In the genomic region with DNA sequence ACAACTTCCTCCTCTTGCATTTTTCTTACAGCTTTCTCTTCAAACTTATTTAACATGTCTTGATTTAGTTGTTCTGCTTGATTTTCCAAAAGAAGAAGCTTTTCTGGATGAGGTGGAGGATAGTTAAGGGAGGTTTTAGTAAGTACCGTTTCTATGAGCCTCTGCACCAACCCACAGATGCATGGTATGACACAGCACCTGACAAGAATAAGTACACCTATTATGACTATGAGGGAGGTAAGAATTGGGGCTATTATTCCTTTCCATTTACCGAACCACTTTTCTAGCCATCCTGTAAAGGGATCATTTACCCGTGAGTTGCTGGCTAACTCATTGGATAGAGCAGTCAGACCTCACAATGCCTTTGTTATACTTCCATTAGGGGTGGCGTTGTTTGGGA, we compare ENCODE assay signal across 14 cellular contexts. TPM values are rescaled to one million over a fixed set of nuclear protein-coding genes. Genes with fewer than 3 reads are reported as not detected.
DNase-seq lines count a peak whose midpoint lies in the region; ATAC-seq, FAIRE-seq and TF ChIP-seq lines count a peak whose summit lies in the region.
"Had no signal": no experiment of that assay in that cellular context is flagged by ENCODE, and none has a peak within 500 bp of the region (broad histone marks: within the 10 kb centered on the region; RNA-seq: fewer than 3 reads in every experiment).

No MANE protein-coding gene starts in this region.

- no peak overlapping the region for H2AK5ac ChIP-seq in H1 (ENCODE audit: low read depth, low read length)

- DNase-seq in activated naive CD4-positive, alpha-beta T cell treated with Interleukin-2 at 50 U/mL for 16 hours: peak; percentile 58
- DNase-seq in activated naive CD4-positive, alpha-beta T cell (lab: John Stamatoyannopoulos, UW): no peak
- peak; percentile 42 for DNase-seq in T-helper 2 cell treated with Interferon-gamma antibody and Interleukin-4, amounts not matched to agents 5 μg/mL and 100 μg/mL, for 36 hours (ENCODE audit: low spot score)
- DNase-seq in H1 (ENCODE audit: low read depth in 1 of 2, low spot score in 2 of 2): no peak
- DNase-seq in stimulated activated naive B cell treated with anti-CD40 and anti-IgM and Interleukin-4, amounts not matched to agents 10 μg/mL and 1 μg/mL and 100 μg/mL, for 72 hours: no peak
- DNase-seq in osteoblast (ENCODE audit: insufficient read length, low spot score, missing footprints): no peak
- DNase-seq in Right ventricle myocardium superior: no peak
- DNase-seq: CD8-positive, alpha-beta memory T cell; H9; left cardiac atrium; NCI-H2081 treated with DMSO at 0.1 percent for 48 hours; NCI-H774; pancreas had no signal

- H3K36me3 ChIP-seq in H1 (ENCODE audit: control insufficient read depth in 2 of 4, insufficient read depth in 4 of 4, low read length in 3 of 4): peaks cover 0 to 8% (median 0%) of the 10 kb centered on the region in 4 experiments; a peak in 1 of 8 replicates
- no peaks in the 10 kb centered on the region for H3K36me3 ChIP-seq in osteoblast (ENCODE audit: insufficient read depth, low read length)
- H3K36me3 ChIP-seq: pancreas had no signal

- H3K27ac Mint-ChIP-seq in T-helper 2 cell treated with Interferon-gamma antibody and Interleukin-4, amounts not matched to agents 5 μg/mL and 100 μg/mL, for 36 hours: peak overlapping the region; percentile 99
- H3K27ac Mint-ChIP-seq in stimulated activated naive B cell treated with anti-CD40 and anti-IgM and Interleukin-4, amounts not matched to agents 10 μg/mL and 1 μg/mL and 100 μg/mL, for 72 hours: peak overlapping the region; percentile 11
- H3K27ac Mint-ChIP-seq: H9 had no signal

- H2BK20ac ChIP-seq in H1 (ENCODE audit: low read length): 0 out of 2 replicates have a peak overlapping the region, but pooled peaks have one; percentile 40

- H3K9me3 Mint-ChIP-seq in T-helper 2 cell treated with Interferon-gamma antibody and Interleukin-4, amounts not matched to agents 5 μg/mL and 100 μg/mL, for 36 hours: peaks cover 19% of the 10 kb centered on the region
- H3K9me3 Mint-ChIP-seq in stimulated activated naive B cell treated with anti-CD40 and anti-IgM and Interleukin-4, amounts not matched to agents 10 μg/mL and 1 μg/mL and 100 μg/mL, for 72 hours: peaks cover 5% of the 10 kb centered on the region in 2 donors
- H3K9me3 Mint-ChIP-seq: CD8-positive, alpha-beta memory T cell had no signal

- no peak for TF ChIP-seq POLR2A in H1 (IDR thresholded peaks at IDR 0.05; ENCODE audit: control extremely low read depth in 1 of 2, low read depth in 2 of 2, low read length in 2 of 2)

- ATAC-seq in stimulated activated naive B cell treated with anti-CD40 and anti-IgM and Interleukin-4, amounts not matched to agents 10 μg/mL and 1 μg/mL and 100 μg/mL, for 72 hours (replicated peaks): no peak
- ATAC-seq in Right ventricle myocardium superior (ENCODE audit: poor library complexity) (no peak), GM21786 (IDR thresholded peaks at IDR 0.05; ENCODE audit: unreplicated experiment) (no peak)
- ATAC-seq: left cardiac atrium, pancreas had no signal

- H4K91ac ChIP-seq in H1 (replicated peaks; ENCODE audit: insufficient read length, low read length): no peak overlapping the region

- no peak overlapping the region for H3K9ac ChIP-seq in H1 (replicated peaks in 1 of 4; ENCODE audit: extremely low read depth in 1 of 4, low read depth in 3 of 4, low read length in 3 of 4)

- H3K9me3 ChIP-seq in H1 (ENCODE audit: insufficient read depth in 2 of 2, low read depth in 1 of 2, low read length in 1 of 2) (no peaks in the 10 kb centered on the region), osteoblast (ENCODE audit: low read depth, low read length) (no peaks in the 10 kb centered on the region)
- H3K9me3 ChIP-seq: pancreas had no signal

- no peaks in the 10 kb centered on the region for H3K79me1 ChIP-seq in H1 (ENCODE audit: low read depth, low read length)

- POLR2A ChIA-PET in H1 (lab: Charles Lee; ENCODE audit: partially characterized antibody): interaction anchor here (1.6 kb wide), 1 partner anchor 9 kb away, joined by 3 read pairs; no protein-coding TSS in a partner anchor

- no peak for TF ChIP-seq RAD21 in H1 (IDR thresholded peaks at IDR 0.05 in 1 of 2, conservative IDR thresholded peaks at IDR 0.05 in 1 of 2; ENCODE audit: low read depth in 2 of 2, low read length in 2 of 2)

- no peak overlapping the region for H3K4me3 Mint-ChIP-seq in T-helper 2 cell treated with Interferon-gamma antibody and Interleukin-4, amounts not matched to agents 5 μg/mL and 100 μg/mL, for 36 hours
- H3K4me3 Mint-ChIP-seq in stimulated activated naive B cell treated with anti-CD40 and anti-IgM and Interleukin-4, amounts not matched to agents 10 μg/mL and 1 μg/mL and 100 μg/mL, for 72 hours: no peak overlapping the region
- H3K4me3 Mint-ChIP-seq: H9 had no signal

- no peak overlapping the region for H4K5ac ChIP-seq in H1 (ENCODE audit: insufficient read length, low read depth, low read length)

- no peak for FAIRE-seq in H1 (lab: Jason Lieb, UNC)
- FAIRE-seq: pancreas had no signal

- intact Hi-C loops in Right ventricle myocardium superior (cut with DNase I): no loop called here

- H3K4me1 Mint-ChIP-seq in T-helper 2 cell treated with Interferon-gamma antibody and Interleukin-4, amounts not matched to agents 5 μg/mL and 100 μg/mL, for 36 hours (ENCODE audit: low read depth): peaks cover 40% of the 10 kb centered on the region
- H3K4me1 Mint-ChIP-seq in stimulated activated naive B cell treated with anti-CD40 and anti-IgM and Interleukin-4, amounts not matched to agents 10 μg/mL and 1 μg/mL and 100 μg/mL, for 72 hours: peaks cover 30 to 46% of the 10 kb centered on the region in 2 donors

- H3K27me3 Mint-ChIP-seq in T-helper 2 cell treated with Interferon-gamma antibody and Interleukin-4, amounts not matched to agents 5 μg/mL and 100 μg/mL, for 36 hours (ENCODE audit: low read depth): no peaks in the 10 kb centered on the region
- no peaks in the 10 kb centered on the region for H3K27me3 Mint-ChIP-seq in stimulated activated naive B cell treated with anti-CD40 and anti-IgM and Interleukin-4, amounts not matched to agents 10 μg/mL and 1 μg/mL and 100 μg/mL, for 72 hours

- H3K79me2 ChIP-seq in H1 (ENCODE audit: control insufficient read depth in 1 of 2, insufficient read depth in 2 of 2, low read length in 2 of 2): peaks cover 19 to 25% of the 10 kb centered on the region in 2 experiments
- H3K79me2 ChIP-seq in osteoblast (ENCODE audit: insufficient read depth, low read length): peaks cover 24% of the 10 kb centered on the region

- TF ChIP-seq CTCF in H1 (IDR thresholded peaks at IDR 0.05; ENCODE audit: control extremely low read depth in 1 of 3, insufficient read depth in 1 of 3, low read depth in 1 of 3, low read length in 3 of 3): no peak
- TF ChIP-seq CTCF in osteoblast (IDR thresholded peaks at IDR 0.05; ENCODE audit: extremely low read depth, low read depth, low read length): no peak

- no peak for TF ChIP-seq EP300 in H1 (IDR thresholded peaks at IDR 0.05; ENCODE audit: borderline replicate concordance in 1 of 2, low read depth in 2 of 2, low read length in 2 of 2)

- H4K20me1 ChIP-seq in H1 (replicated peaks in 1 of 2; ENCODE audit: control insufficient read depth in 1 of 2, insufficient read depth in 2 of 2, low read length in 2 of 2) (peaks cover 6 to 15% of the 10 kb centered on the region in 2 experiments), osteoblast (ENCODE audit: insufficient read depth, low read length) (peaks cover 6% of the 10 kb centered on the region)

- peaks cover 2% of the 10 kb centered on the region for H3K23me2 ChIP-seq in H1 (ENCODE audit: low read depth, low read length)

- no peak overlapping the region for H3K18ac ChIP-seq in H1 (ENCODE audit: extremely low read depth, low read length)

- H3K4me3 ChIP-seq in H1 (ENCODE audit: extremely low read depth in 1 of 4, insufficient read depth in 2 of 4, low read depth in 3 of 4, low read length in 4 of 4) (no peak overlapping the region), osteoblast (ENCODE audit: insufficient read depth, low read length) (no peak overlapping the region)
- H3K4me3 ChIP-seq: pancreas had no signal

- H3K27me3 ChIP-seq in H1 (replicated peaks in 1 of 4; ENCODE audit: control insufficient read depth in 3 of 4, extremely low read depth in 1 of 4, insufficient read depth in 3 of 4, low read length in 3 of 4) (no peaks in the 10 kb centered on the region), osteoblast (ENCODE audit: insufficient read depth, low read length) (no peaks in the 10 kb centered on the region)
- H3K27me3 ChIP-seq: pancreas had no signal

- WGBS in H1 (ENCODE audit: extremely low coverage in 1 of 2, insufficient coverage in 1 of 2, insufficient read length in 1 of 2, insufficient replicate concordance in 2 of 2, low coverage in 1 of 2, low lambda C conversion rate in 2 of 2, missing lambda C conversion rate in 1 of 2), 2 experiments: 95% methylated on average over 4 of the region's 4 CpGs; no CpG with 5 or more reads in 1 of the 2 experiments

- H2BK12ac ChIP-seq in H1 (ENCODE audit: low read depth, low read length): no peak overlapping the region; the same call in 1 of the 2 replicates

- H3K4ac ChIP-seq in H1 (replicated peaks; ENCODE audit: insufficient read length, low read depth, low read length): no peak overlapping the region

- no peak overlapping the region for H3K27ac ChIP-seq in H1 (ENCODE audit: low read depth, low read length)
- no peak overlapping the region for H3K27ac ChIP-seq in osteoblast (ENCODE audit: low read depth, low read length)
- H3K27ac ChIP-seq: pancreas had no signal

- H4K8ac ChIP-seq in H1 (ENCODE audit: extremely low read depth, insufficient read depth, low read length): no peak overlapping the region

- no peak overlapping the region for H2BK15ac ChIP-seq in H1 (ENCODE audit: low read length)

- H3K4me2 ChIP-seq in H1 (ENCODE audit: insufficient read depth in 1 of 2, low read depth in 2 of 2, low read length in 2 of 2) (no peak overlapping the region), osteoblast (ENCODE audit: insufficient read depth, low read length) (no peak overlapping the region)

- H3K4me1 ChIP-seq in H1 (replicated peaks in 1 of 4; ENCODE audit: control insufficient read depth in 3 of 4, insufficient read depth in 4 of 4, low read length in 3 of 4) (peaks cover 0 to 9% (median 5%) of the 10 kb centered on the region in 4 experiments; a peak in 5 of 7 replicates), osteoblast (ENCODE audit: insufficient read depth, low read length) (peaks cover 12% of the 10 kb centered on the region)

- H3K56ac ChIP-seq in H1 (replicated peaks; ENCODE audit: insufficient read length, low read depth, low read length): no peak overlapping the region

- H2AFZ ChIP-seq in H1 (ENCODE audit: low read length) (no peak overlapping the region), osteoblast (ENCODE audit: low read length) (no peak overlapping the region)

- H2BK5ac ChIP-seq in H1 (ENCODE audit: low read depth, low read length): no peak overlapping the region

- CTCF ChIA-PET in H1 (lab: Charles Lee; ENCODE audit: partially characterized antibody): interaction anchor here (0.8 kb wide), 1 partner anchor 82 kb away, joined by 3 read pairs; no protein-coding TSS in a partner anchor

- no peak overlapping the region for H3K14ac ChIP-seq in H1 (ENCODE audit: insufficient read length)

- H3K36me3 Mint-ChIP-seq in T-helper 2 cell treated with Interferon-gamma antibody and Interleukin-4, amounts not matched to agents 5 μg/mL and 100 μg/mL, for 36 hours (ENCODE audit: low read depth): peaks cover 23% of the 10 kb centered on the region
- peaks cover 13 to 30% of the 10 kb centered on the region in 2 donors for H3K36me3 Mint-ChIP-seq in stimulated activated naive B cell treated with anti-CD40 and anti-IgM and Interleukin-4, amounts not matched to agents 10 μg/mL and 1 μg/mL and 100 μg/mL, for 72 hours

- H2BK120ac ChIP-seq in H1 (replicated peaks; ENCODE audit: low read depth, low read length): no peak overlapping the region

- no peak overlapping the region for H3K23ac ChIP-seq in H1 (ENCODE audit: insufficient read length)

RNA-seq across cellular contexts. Expression of gene HMGCS1, which starts 2.5 kb away (rescaled TPM):
- 230 and 236 TPM in 2 replicates for total RNA-seq in H1 (2021; fragmentation: NEBNext Ultra II Directional; extraction: Animal tissue kit (Norgen Biotek cat#: 25700))
- polyA plus RNA-seq in H1 (2011; rRNA removed): 45.2 and 63.6 TPM in 2 replicates
- polyA plus RNA-seq in H1 (2011; cell fraction: cytosol; rRNA removed): 91.4 TPM
- 34.7 TPM for polyA plus RNA-seq in H1 (2011; cell fraction: nucleus; rRNA removed)
- 121 to 218 TPM (median 145 TPM) in 4 replicates for polyA plus RNA-seq in H1 (2012, experiment 1 of 2)
- 11.8 TPM for polyA plus RNA-seq in H1 (2012, experiment 2 of 2)
- 214 TPM for polyA plus RNA-seq in H1 (2013, experiment 1 of 2)
- polyA plus RNA-seq in H1 (2013, experiment 2 of 2): 235 TPM
- 152 and 224 TPM in 2 replicates for polyA minus RNA-seq in H1 (2011; rRNA and poly(A)+ RNA removed)
- polyA minus RNA-seq in H1 (2011; cell fraction: cytosol; rRNA and poly(A)+ RNA removed): 128 TPM
- polyA minus RNA-seq in H1 (2011; cell fraction: nucleus; rRNA and poly(A)+ RNA removed): 107 TPM
- total RNA-seq in osteoblast (222 and 277 TPM in 2 replicates), Right ventricle myocardium superior (21.6 TPM)

Comparison
In these comparisons a context has a peak if more than half of its experiments do, and no peak if none do; other contexts are left out.
1. DNase-seq: peak in activated naive CD4-positive, alpha-beta T cell treated with Interleukin-2 at 50 U/mL for 16 hours (single experiment) and T-helper 2 cell treated with Interferon-gamma antibody and Interleukin-4, amounts not matched to agents 5 μg/mL and 100 μg/mL, for 36 hours (single experiment); none in activated naive CD4-positive, alpha-beta T cell (0 of 4), H1 (0 of 2), stimulated activated naive B cell treated with anti-CD40 and anti-IgM and Interleukin-4, amounts not matched to agents 10 μg/mL and 1 μg/mL and 100 μg/mL, for 72 hours (single experiment), osteoblast (single experiment) and Right ventricle myocardium superior (single experiment).